Comparison of ENCODE assay signal across 16 cellular contexts in genomic region chr14:76500011-76500410, GRCh38.
DNase-seq lines count a peak whose midpoint lies in the region; ATAC-seq and TF ChIP-seq lines count a peak whose summit lies in the region.
"Had no signal": no experiment of that assay in that cellular context is flagged by ENCODE, and none has a peak within 500 bp of the region (broad histone marks: within the 10 kb centered on the region; RNA-seq: fewer than 3 reads in every experiment).

No MANE protein-coding gene starts in this region.

- no peak overlapping the region for H3K14ac ChIP-seq in neuronal stem cell (ENCODE audit: low read length)

- peak overlapping the region; percentile 10 for H3K9ac ChIP-seq in neuronal stem cell (ENCODE audit: low read depth, low read length, poor library complexity)

- H3K23ac ChIP-seq in neuronal stem cell (ENCODE audit: low read depth, low read length, poor library complexity), result no peak overlapping the region

- H2BK5ac ChIP-seq in neuronal stem cell (ENCODE audit: low read length), result no peak overlapping the region

- TF ChIP-seq CTCF in HEK293 (tag by site-specific recombination; IDR thresholded peaks at IDR 0.05), result no peak
- no peak for TF ChIP-seq CTCF in lower lobe of right lung (IDR thresholded peaks at IDR 0.05)

- H3K36me3 ChIP-seq in HEK293 (ENCODE audit: control insufficient read depth in 2 of 2, insufficient read depth in 1 of 2, low read length in 2 of 2), result no peaks in the 10 kb centered on the region
- no peaks in the 10 kb centered on the region for H3K36me3 ChIP-seq in neuronal stem cell (replicated peaks in 1 of 2; ENCODE audit: control insufficient read depth in 2 of 2, insufficient read depth in 2 of 2, low read length in 2 of 2)
- no peaks in the 10 kb centered on the region for H3K36me3 ChIP-seq in lower lobe of right lung

- H3K4me2 ChIP-seq in neuronal stem cell (ENCODE audit: insufficient read depth, low read length, poor library complexity, severe bottlenecking), result no peak overlapping the region

- H3K18ac ChIP-seq in neuronal stem cell (ENCODE audit: low read length), result peak overlapping the region; percentile 45

- H3K27ac ChIP-seq in HEK293 (ENCODE audit: extremely low read depth, low read depth, low read length), result no peak overlapping the region
- no peak overlapping the region for H3K27ac ChIP-seq in neuronal stem cell (replicated peaks; ENCODE audit: low read length)
- H3K27ac ChIP-seq in lower lobe of right lung, result no peak overlapping the region

- no peak overlapping the region for H3K4ac ChIP-seq in neuronal stem cell (ENCODE audit: low read length)

- H4K8ac ChIP-seq in neuronal stem cell (ENCODE audit: low read depth, low read length), result no peak overlapping the region

- DNase-seq in Daoy (ENCODE audit: low read depth), result peak; percentile 81
- DNase-seq in neuronal stem cell (ENCODE audit: low spot score), result no peak
- DNase-seq in lower lobe of right lung, result no peak
- DNase-seq in DMS114 treated with DMSO at 0.1 percent for 48 hours (lab: John Stamatoyannopoulos, UW; ENCODE audit: unreplicated experiment), result no peak
- DNase-seq: activated CD8-positive, alpha-beta memory T cell treated with anti-CD3 and anti-CD28 coated beads, Interleukin-2, amount 50 U/mL, for 4 hours; activated naive CD4-positive, alpha-beta T cell treated with Interleukin-2 at 50 U/mL for 16 hours; MV-4-11; NCI-H748 treated with DMSO at 0.1 percent for 48 hours; RPMI8226; T-helper 2 cell had no signal

- H3K9me3 ChIP-seq in HEK293 (ENCODE audit: control insufficient read depth, insufficient read depth, low read depth, low read length) (no peaks in the 10 kb centered on the region), neuronal stem cell (replicated peaks in 1 of 2; ENCODE audit: control insufficient read depth in 2 of 2, insufficient read depth in 1 of 2, low read depth in 1 of 2, low read length in 2 of 2) (no peaks in the 10 kb centered on the region), lower lobe of right lung (no peaks in the 10 kb centered on the region)

- CTCF ChIA-PET in HEK293 (lab: Yijun Ruan, JAX), result interaction anchor here (0.9 to 1.1 kb wide), 2 partner anchors 11 to 146 kb away, joined by 3 read pairs; no protein-coding TSS in a partner anchor

- H3K79me1 ChIP-seq in neuronal stem cell (ENCODE audit: low read depth, low read length), result no peaks in the 10 kb centered on the region

- intact Hi-C loops in lower lobe of right lung (cut with DNase I), result no loop called here

- POLR2A ChIA-PET in HEK293 (lab: Yijun Ruan, JAX), result interaction anchor here (0.5 kb wide), 1 partner anchor 98 kb away, joined by 4 read pairs; no protein-coding TSS in a partner anchor

- H2BK120ac ChIP-seq in neuronal stem cell (ENCODE audit: low read depth, low read length), result no peak overlapping the region

- no peak overlapping the region for H4K91ac ChIP-seq in neuronal stem cell (ENCODE audit: low read depth, low read length, poor library complexity)

- peak overlapping the region; percentile 22 for H2AK5ac ChIP-seq in neuronal stem cell (ENCODE audit: low read depth, low read length)

- WGBS in neuronal stem cell (ENCODE audit: extremely low coverage in 2 of 2, insufficient read length in 2 of 2, insufficient replicate concordance in 1 of 2), 2 donors, result no CpG with 5 or more reads among the region's 6 CpGs

- H3K27me3 ChIP-seq in neuronal stem cell (ENCODE audit: control insufficient read depth in 3 of 3, insufficient read depth in 3 of 3, low read depth in 1 of 3, low read length in 3 of 3) (no peaks in the 10 kb centered on the region), lower lobe of right lung (ENCODE audit: low read depth) (no peaks in the 10 kb centered on the region)

- H3K4me1 ChIP-seq in HEK293 (ENCODE audit: control insufficient read depth, insufficient read depth, low read length) (no peaks in the 10 kb centered on the region), neuronal stem cell (ENCODE audit: control insufficient read depth in 2 of 2, insufficient read depth in 1 of 2, low read depth in 1 of 2, low read length in 2 of 2) (peaks cover 0 to under 1% of the 10 kb centered on the region in 2 donors), lower lobe of right lung (no peaks in the 10 kb centered on the region)

- H2BK12ac ChIP-seq in neuronal stem cell (ENCODE audit: low read length), result no peak overlapping the region

- H2AFZ ChIP-seq in neuronal stem cell (ENCODE audit: low read length), result no peak overlapping the region

- H3K4me3 ChIP-seq in HEK293 (ENCODE audit: low read depth, low read length) (no peak overlapping the region), neuronal stem cell (ENCODE audit: low read length in 2 of 2) (no peak overlapping the region), lower lobe of right lung (no peak overlapping the region)
- H3K4me3 ChIP-seq: lung had no signal

- no peak overlapping the region for H2BK15ac ChIP-seq in neuronal stem cell (ENCODE audit: low read length)

- ATAC-seq in SK-N-SH treated with all-trans-retinoic acid at 6 μM for 48 hours (peak; percentile 49), lower lobe of right lung (no peak), GM21390 (IDR thresholded peaks at IDR 0.05; ENCODE audit: unreplicated experiment) (no peak)
- ATAC-seq: activated CD4-positive, CD25-positive, alpha-beta regulatory T cell treated with anti-CD3 and anti-CD28 coated beads, Interleukin-2, amount 50 U/mL, for 24 hours; HepG2 had no signal

TF ChIP-seq in HEK293, 187 proteins besides CTCF, POLR2A, EP300 and RAD21 (continues in another document):
- no peak for TF ChIP-seq ZFHX2 (tag by site-specific recombination; conservative IDR thresholded peaks at IDR 0.05)
- 0 out of 2 replicates have a peak, but pooled peaks have one; percentile 23 for TF ChIP-seq ZNF660 (tag by site-specific recombination; IDR thresholded peaks at IDR 0.05)
- no peak for TF ChIP-seq ZNF280D (tag by site-specific recombination; IDR thresholded peaks at IDR 0.05)
- TF ChIP-seq ZNF266 (tag by site-specific recombination; IDR thresholded peaks at IDR 0.05; ENCODE audit: low read depth), result no peak
- TF ChIP-seq ZNF600 (tag by site-specific recombination; IDR thresholded peaks at IDR 0.05), result peak; percentile 70; the same call in 1 of the 2 replicates
- TF ChIP-seq ZNF701 (tag by site-specific recombination; IDR thresholded peaks at IDR 0.05), result no peak
- no peak for TF ChIP-seq MYNN (tag by site-specific recombination; IDR thresholded peaks at IDR 0.05; ENCODE audit: borderline replicate concordance)
- no peak for TF ChIP-seq ZNF16 (tag by site-specific recombination; IDR thresholded peaks at IDR 0.05; ENCODE audit: low read depth)

TF ChIP-seq in SK-N-SH treated with all-trans-retinoic acid at 6 μM for 48 hours, 23 proteins besides CTCF, POLR2A, EP300 and RAD21 (continues in another document):
- no peak for TF ChIP-seq ZFP30 (CRISPR knock-in tag; IDR thresholded peaks at IDR 0.05)
- TF ChIP-seq ESRRG (CRISPR knock-in tag; IDR thresholded peaks at IDR 0.05), result no peak
- no peak for TF ChIP-seq TCF4 (CRISPR knock-in tag; IDR thresholded peaks at IDR 0.05; ENCODE audit: borderline replicate concordance)
- no peak for TF ChIP-seq ZNF565 (CRISPR knock-in tag; conservative IDR thresholded peaks at IDR 0.05; ENCODE audit: low read depth)
- no peak for TF ChIP-seq TOX (CRISPR knock-in tag; IDR thresholded peaks at IDR 0.05; ENCODE audit: borderline replicate concordance)
- no peak for TF ChIP-seq ZNF70 (CRISPR knock-in tag; IDR thresholded peaks at IDR 0.05)
- no peak for TF ChIP-seq PPARA (CRISPR knock-in tag; IDR thresholded peaks at IDR 0.05; ENCODE audit: borderline replicate concordance)
- no peak for TF ChIP-seq OSR1 (CRISPR knock-in tag; IDR thresholded peaks at IDR 0.05)
- TF ChIP-seq ZC3H10 (CRISPR knock-in tag; IDR thresholded peaks at IDR 0.05), result no peak
- no peak for TF ChIP-seq BACH2 (CRISPR knock-in tag; IDR thresholded peaks at IDR 0.05; ENCODE audit: borderline replicate concordance)
- TF ChIP-seq ZNF8 (CRISPR knock-in tag; IDR thresholded peaks at IDR 0.05), result no peak
- TF ChIP-seq PATZ1 (CRISPR knock-in tag; IDR thresholded peaks at IDR 0.05; ENCODE audit: borderline replicate concordance), result no peak
- no peak for TF ChIP-seq ZFP3 (CRISPR knock-in tag; IDR thresholded peaks at IDR 0.05)
- TF ChIP-seq SNAI2 (CRISPR knock-in tag; IDR thresholded peaks at IDR 0.05), result no peak
- no peak for TF ChIP-seq ISL1 (CRISPR knock-in tag; IDR thresholded peaks at IDR 0.05)
